19 cellular contexts compared by ENCODE assay signal in genomic region chr2:69092857-69093256, GRCh38.
"Had no signal": no experiment of that assay in that cellular context is flagged by ENCODE, and none has a peak within 500 bp of the region (broad histone marks: within the 10 kb centered on the region; RNA-seq: fewer than 3 reads in every experiment).

No MANE protein-coding gene starts in this region.

- H3K27ac ChIP-seq: adrenal gland, heart left ventricle, left lung, testis, upper lobe of left lung had no signal

- H3K9me3 ChIP-seq: adrenal gland, gastroesophageal sphincter, heart left ventricle, left lung, mucosa of descending colon, testis, upper lobe of left lung had no signal

- ATAC-seq: activated CD4-positive, CD25-positive, alpha-beta regulatory T cell treated with anti-CD3 and anti-CD28 coated beads, Interleukin-2, amount 50 U/mL, for 24 hours; gastroesophageal sphincter; heart left ventricle; left lung; mucosa of descending colon had no signal

- DNase-seq: activated CD8-positive, alpha-beta memory T cell treated with anti-CD3 and anti-CD28 coated beads for 24 hours; activated CD8-positive, alpha-beta memory T cell treated with anti-CD3 and anti-CD28 coated beads, Interleukin-2, amount 50 U/mL, for 48 hours; activated effector memory CD4-positive, alpha-beta T cell treated with Interleukin-2 at 50 U/mL for 16 hours; activated naive CD4-positive, alpha-beta T cell treated with anti-CD3 and anti-CD28 coated beads, Interleukin-2, amount 50 U/mL, for 16 hours; activated T-cell treated with anti-CD3 and anti-CD28 coated beads, Interleukin-2, amount 50 U/mL, for 48 hours; adrenal gland; dermis blood vessel endothelial cell; effector memory CD4-positive, alpha-beta T cell; heart left ventricle; left lung; mucosa of descending colon; naive B cell; stimulated activated CD4-positive, alpha-beta T cell treated with anti-CD3 and anti-CD28 coated beads, Interleukin-4, amount 100 ng/mL, for 1 hour; T1000; testis; upper lobe of left lung had no signal

- H3K4me1 Mint-ChIP-seq: naive B cell, neural crest cell had no signal

- H3K27ac Mint-ChIP-seq: naive B cell had no signal

- H3K36me3 ChIP-seq: left lung, upper lobe of left lung had no signal

- H3K9me3 Mint-ChIP-seq: naive B cell, neural crest cell had no signal

- H3K4me1 ChIP-seq: testis had no signal

- H3K36me3 Mint-ChIP-seq: naive B cell had no signal

- H3K27me3 ChIP-seq: adrenal gland, gastroesophageal sphincter, heart left ventricle, left lung, testis, upper lobe of left lung had no signal

- H3K4me3 ChIP-seq: adrenal gland, gastroesophageal sphincter, heart left ventricle, left lung, mucosa of descending colon, testis, upper lobe of left lung had no signal

- H3K4me3 Mint-ChIP-seq: naive B cell, neural crest cell had no signal
